In genomic region chr9:115369322-115369957, GRCh38 we compare ENCODE assay signal across 9 cellular contexts.
A peak's percentile ranks its signal among the peaks of the same experiment; 100 is the strongest.
DNase-seq lines count a peak whose midpoint lies in the region; TF ChIP-seq lines count a peak whose summit lies in the region.
"Had no signal": no experiment of that assay in that cellular context is flagged by ENCODE, and none has a peak within 500 bp of the region (broad histone marks: within the 10 kb centered on the region; RNA-seq: fewer than 3 reads in every experiment).

No MANE protein-coding gene starts in this region.

- H3K27me3 ChIP-seq in suprapubic skin: no peaks in the 10 kb centered on the region

- TF ChIP-seq EP300 in suprapubic skin (IDR thresholded peaks at IDR 0.05): no peak

- 18% methylated on average over 5 of the region's 5 CpGs for WGBS in suprapubic skin

- TF ChIP-seq POLR2A in suprapubic skin (IDR thresholded peaks at IDR 0.05): no peak

- H3K4me3 ChIP-seq in HEK293 (ENCODE audit: low read depth, low read length) (no peak overlapping the region), fibroblast of mammary gland (ENCODE audit: control insufficient read depth, low read depth, low read length) (no peak overlapping the region), retinal pigment epithelial cell (ENCODE audit: low read length) (no peak overlapping the region), suprapubic skin (no peak overlapping the region)

- H3K9me3 Mint-ChIP-seq in activated T-cell treated with anti-CD3 and anti-CD28 coated beads, Interleukin-2, amount 50 U/mL, for 24 hours: peaks cover 4% of the 10 kb centered on the region
- H3K9me3 Mint-ChIP-seq: activated naive CD4-positive, alpha-beta T cell treated with anti-CD3 and anti-CD28 coated beads, Interleukin-2, amount 10 ng/mL, durations not matched to agents 7 days and 5 days had no signal

- H3K4me3 Mint-ChIP-seq in activated T-cell treated with anti-CD3 and anti-CD28 coated beads, Interleukin-2, amount 50 U/mL, for 24 hours: no peak overlapping the region
- H3K4me3 Mint-ChIP-seq: activated naive CD4-positive, alpha-beta T cell treated with anti-CD3 and anti-CD28 coated beads, Interleukin-2, amount 10 ng/mL, durations not matched to agents 7 days and 5 days had no signal

- POLR2A ChIA-PET in HEK293 (lab: Yijun Ruan, JAX): no interaction called here

- no peaks in the 10 kb centered on the region for H3K27me3 Mint-ChIP-seq in activated T-cell treated with anti-CD3 and anti-CD28 coated beads, Interleukin-2, amount 50 U/mL, for 24 hours
- H3K27me3 Mint-ChIP-seq: activated naive CD4-positive, alpha-beta T cell treated with anti-CD3 and anti-CD28 coated beads, Interleukin-2, amount 10 ng/mL, durations not matched to agents 7 days and 5 days had no signal

- no peak overlapping the region for H3K27ac Mint-ChIP-seq in activated T-cell treated with anti-CD3 and anti-CD28 coated beads, Interleukin-2, amount 50 U/mL, for 24 hours
- H3K27ac Mint-ChIP-seq: activated naive CD4-positive, alpha-beta T cell treated with anti-CD3 and anti-CD28 coated beads, Interleukin-2, amount 10 ng/mL, durations not matched to agents 7 days and 5 days had no signal

- no peaks in the 10 kb centered on the region for H3K36me3 ChIP-seq in HEK293 (ENCODE audit: control insufficient read depth in 2 of 2, insufficient read depth in 1 of 2, low read length in 2 of 2)
- no peaks in the 10 kb centered on the region for H3K36me3 ChIP-seq in suprapubic skin

- CTCF ChIA-PET in HEK293 (lab: Yijun Ruan, JAX): interaction anchor here (0.9 kb wide), 1 partner anchor 10 kb away, joined by 4 read pairs; no protein-coding TSS in a partner anchor

- H3K4me1 ChIP-seq in HEK293 (ENCODE audit: control insufficient read depth, insufficient read depth, low read length): no peaks in the 10 kb centered on the region
- peaks cover 9% of the 10 kb centered on the region for H3K4me1 ChIP-seq in suprapubic skin

- H3K4me1 Mint-ChIP-seq in activated T-cell treated with anti-CD3 and anti-CD28 coated beads, Interleukin-2, amount 50 U/mL, for 24 hours (ENCODE audit: low read depth): peaks cover 7% of the 10 kb centered on the region
- H3K4me1 Mint-ChIP-seq: activated naive CD4-positive, alpha-beta T cell treated with anti-CD3 and anti-CD28 coated beads, Interleukin-2, amount 10 ng/mL, durations not matched to agents 7 days and 5 days had no signal

- H3K27ac ChIP-seq in HEK293 (ENCODE audit: extremely low read depth, low read depth, low read length) (no peak overlapping the region), suprapubic skin (no peak overlapping the region)

- no peak for TF ChIP-seq CTCF in HEK293 (tag by site-specific recombination; IDR thresholded peaks at IDR 0.05)
- no peak for TF ChIP-seq CTCF in fibroblast of mammary gland (conservative IDR thresholded peaks at IDR 0.05; ENCODE audit: control insufficient read depth, insufficient read depth, low read depth, low read length)
- no peak for TF ChIP-seq CTCF in retinal pigment epithelial cell (conservative IDR thresholded peaks at IDR 0.05; ENCODE audit: low read depth, low read length)
- no peak for TF ChIP-seq CTCF in suprapubic skin (IDR thresholded peaks at IDR 0.05)

- DNase-seq in SHP77 treated with DMSO at 0.1 percent for 48 hours (lab: John Stamatoyannopoulos, UW) (peak; percentile 60), fibroblast of mammary gland (ENCODE audit: low read depth) (peak; percentile 87), retinal pigment epithelial cell (ENCODE audit: low read depth) (peak; percentile 69), suprapubic skin (ENCODE audit: low spot score in 2 of 2) (no peak), NOMO-1 treated with dmso at 0.1 percent for 144 hours (lab: John Stamatoyannopoulos, UW; ENCODE audit: unreplicated experiment) (no peak)
- no peak for DNase-seq in activated T-cell treated with anti-CD3 and anti-CD28 coated beads, Interleukin-2, amount 50 U/mL, for 24 hours
- DNase-seq: activated naive CD4-positive, alpha-beta T cell treated with anti-CD3 and anti-CD28 coated beads, Interleukin-2, amount 10 ng/mL, durations not matched to agents 7 days and 5 days; PC-3 had no signal

- H3K36me3 Mint-ChIP-seq in activated T-cell treated with anti-CD3 and anti-CD28 coated beads, Interleukin-2, amount 50 U/mL, for 24 hours (ENCODE audit: low read depth): no peaks in the 10 kb centered on the region
- H3K36me3 Mint-ChIP-seq: activated naive CD4-positive, alpha-beta T cell treated with anti-CD3 and anti-CD28 coated beads, Interleukin-2, amount 10 ng/mL, durations not matched to agents 7 days and 5 days had no signal

- H3K9me3 ChIP-seq in HEK293 (ENCODE audit: control insufficient read depth, insufficient read depth, low read depth, low read length) (no peaks in the 10 kb centered on the region), suprapubic skin (no peaks in the 10 kb centered on the region)

TF ChIP-seq in HEK293, 187 proteins besides CTCF, POLR2A, EP300 and RAD21 (continues in another document):
- TF ChIP-seq FEZF1 (tag by site-specific recombination; IDR thresholded peaks at IDR 0.05) (peak; percentile 87), ZNF610 (tag by site-specific recombination; IDR thresholded peaks at IDR 0.05; ENCODE audit: borderline replicate concordance) (no peak), REPIN1 (tag by site-specific recombination; IDR thresholded peaks at IDR 0.05; ENCODE audit: low read depth) (no peak), ZNF629 (tag by site-specific recombination; IDR thresholded peaks at IDR 0.05) (peak; percentile 81), ZNF549 (tag by site-specific recombination; IDR thresholded peaks at IDR 0.05) (no peak), ZXDB (tag by site-specific recombination; IDR thresholded peaks at IDR 0.05) (no peak), ZNF670 (tag by site-specific recombination; IDR thresholded peaks at IDR 0.05; ENCODE audit: low read depth) (no peak), ZNF239 (tag by site-specific recombination; IDR thresholded peaks at IDR 0.05) (no peak), ZNF530 (tag by site-specific recombination; IDR thresholded peaks at IDR 0.05; ENCODE audit: low read depth) (no peak), ZNF157 (tag by site-specific recombination; IDR thresholded peaks at IDR 0.05) (no peak), ATF2 (tag by site-specific recombination; IDR thresholded peaks at IDR 0.05; ENCODE audit: low read depth) (0 out of 2 replicates have a peak, but pooled peaks have one; percentile 19), ZNF488 (tag by site-specific recombination; IDR thresholded peaks at IDR 0.05) (no peak), OVOL3 (tag by site-specific recombination; IDR thresholded peaks at IDR 0.05) (peak; percentile 49; the same call in 1 of the 2 replicates), ZFHX2 (tag by site-specific recombination; conservative IDR thresholded peaks at IDR 0.05) (no peak), TRIM28 (IDR thresholded peaks at IDR 0.05; ENCODE audit: borderline replicate concordance, low read length) (no peak; the same call in 1 of the 2 replicates), ZNF558 (tag by site-specific recombination; IDR thresholded peaks at IDR 0.05) (no peak), ZNF843 (tag by site-specific recombination; IDR thresholded peaks at IDR 0.05) (0 out of 2 replicates have a peak, but pooled peaks have one; percentile 27), PRDM6 (tag by site-specific recombination; IDR thresholded peaks at IDR 0.05) (peak; percentile 59; the same call in 1 of the 2 replicates), ZNF48 (tag by site-specific recombination; IDR thresholded peaks at IDR 0.05) (no peak), ZBTB20 (tag by site-specific recombination; IDR thresholded peaks at IDR 0.05) (no peak), SP7 (tag by site-specific recombination; IDR thresholded peaks at IDR 0.05) (0 out of 2 replicates have a peak, but pooled peaks have one; percentile 13)

Comparison
In these comparisons a context has a peak if more than half of its experiments do, and no peak if none do; other contexts are left out.
1. DNase-seq: peak in SHP77 treated with DMSO at 0.1 percent for 48 hours (single experiment), fibroblast of mammary gland (single experiment) and retinal pigment epithelial cell (single experiment); none in suprapubic skin (0 of 2), activated T-cell treated with anti-CD3 and anti-CD28 coated beads, Interleukin-2, amount 50 U/mL, for 24 hours (single experiment) and NOMO-1 treated with dmso at 0.1 percent for 144 hours (single experiment).